In genomic region chr22:30883586-30884145, GRCh38 we compare ENCODE assay signal across 16 cellular contexts.
A peak's percentile ranks its signal among the peaks of the same experiment; 100 is the strongest.
DNase-seq lines count a peak whose midpoint lies in the region; ATAC-seq and TF ChIP-seq lines count a peak whose summit lies in the region.
"Had no signal": no experiment of that assay in that cellular context is flagged by ENCODE, and none has a peak within 500 bp of the region (broad histone marks: within the 10 kb centered on the region; RNA-seq: fewer than 3 reads in every experiment).

No MANE protein-coding gene starts in this region.

- TF ChIP-seq CTCF in left ventricle myocardium inferior (IDR thresholded peaks at IDR 0.05; ENCODE audit: borderline replicate concordance) = no peak
- TF ChIP-seq CTCF in nephron progenitor cell (IDR thresholded peaks at IDR 0.05) = no peak
- no peak for TF ChIP-seq CTCF in brain microvascular endothelial cell (IDR thresholded peaks at IDR 0.05; ENCODE audit: low read depth, low read length, missing control alignments)

- 91% methylated on average over 7 of the region's 7 CpGs for WGBS in right cardiac atrium

- H3K27me3 Mint-ChIP-seq in nephron progenitor cell (ENCODE audit: low read depth, poor library complexity) = peaks cover 8% of the 10 kb centered on the region
- H3K27me3 Mint-ChIP-seq: CD4-positive, alpha-beta T cell had no signal

- H3K36me3 ChIP-seq in left ventricle myocardium inferior (peaks cover 6% of the 10 kb centered on the region), BLaER1 (no peaks in the 10 kb centered on the region), brain microvascular endothelial cell (replicated peaks) (no peaks in the 10 kb centered on the region)
- H3K36me3 ChIP-seq: BLaER1 treated with 17β-estradiol and CSF1 and Interleukin-3, amounts not matched to agents 10 nM and 100 nM had no signal

- H3K4me2 ChIP-seq in BLaER1 = no peak overlapping the region
- H3K4me2 ChIP-seq: GM23338 had no signal

- no peaks in the 10 kb centered on the region for H3K36me3 Mint-ChIP-seq in nephron progenitor cell (ENCODE audit: low read depth)

- no peak overlapping the region for H3K9ac ChIP-seq in BLaER1
- H3K9ac ChIP-seq: BLaER1 treated with 17β-estradiol and CSF1 and Interleukin-3, amounts not matched to agents 10 nM and 100 nM had no signal

- H3K27ac ChIP-seq in left ventricle myocardium inferior (replicated peaks) = no peak overlapping the region
- peak overlapping the region; percentile 35; the same call in 1 of the 2 replicates for H3K27ac ChIP-seq in BLaER1
- no peak overlapping the region for H3K27ac ChIP-seq in right cardiac atrium (ENCODE audit: low read length)
- H3K27ac ChIP-seq in brain microvascular endothelial cell = no peak overlapping the region
- H3K27ac ChIP-seq: BLaER1 treated with 17β-estradiol and CSF1 and Interleukin-3, amounts not matched to agents 10 nM and 100 nM had no signal

- DNase-seq in Right ventricle myocardium inferior (ENCODE audit: missing footprints) (peak; percentile 49), left ventricle myocardium inferior (no peak), right cardiac atrium (peak in 2 of 3 donors; percentile 5), nephron progenitor cell (no peak), brain microvascular endothelial cell (no peak), HPDE6-E6E7 (ENCODE audit: extremely low spot score) (no peak)
- DNase-seq: 8988T; AML-193; Calu3; CD4-positive, alpha-beta T cell; DMS 273 treated with DMSO at 0.1 percent for 48 hours; H7 had no signal

- no peak for ATAC-seq in Right ventricle myocardium inferior
- no peak for ATAC-seq in right cardiac atrium
- no peak for ATAC-seq in activated CD4-positive, CD25-positive, alpha-beta regulatory T cell treated with anti-CD3 and anti-CD28 coated beads, Interleukin-2, amount 50 U/mL, for 24 hours
- ATAC-seq: GM23338 had no signal

- peaks cover 8% of the 10 kb centered on the region for H3K4me1 Mint-ChIP-seq in nephron progenitor cell

- in situ Hi-C loops in brain microvascular endothelial cell (cut with HindIII; ENCODE audit: low pct_ligation_motif_present, low sequenced_read_pairs) = no loop called here

- no peaks in the 10 kb centered on the region for H3K27me3 ChIP-seq in left ventricle myocardium inferior (ENCODE audit: low read depth)
- no peaks in the 10 kb centered on the region for H3K27me3 ChIP-seq in BLaER1
- H3K27me3 ChIP-seq in right cardiac atrium (ENCODE audit: control insufficient read depth, insufficient read depth) = no peaks in the 10 kb centered on the region
- H3K27me3 ChIP-seq in brain microvascular endothelial cell (replicated peaks) = no peaks in the 10 kb centered on the region
- H3K27me3 ChIP-seq: BLaER1 treated with 17β-estradiol and CSF1 and Interleukin-3, amounts not matched to agents 10 nM and 100 nM had no signal

- H3K27ac Mint-ChIP-seq in nephron progenitor cell = peak overlapping the region; percentile 32
- H3K27ac Mint-ChIP-seq: CD4-positive, alpha-beta T cell; GM23338 had no signal

- H3K4me1 ChIP-seq in left ventricle myocardium inferior = peaks cover 48% of the 10 kb centered on the region
- H3K4me1 ChIP-seq in BLaER1 = peaks cover 56% of the 10 kb centered on the region
- no peaks in the 10 kb centered on the region for H3K4me1 ChIP-seq in right cardiac atrium (ENCODE audit: control insufficient read depth, insufficient read depth, low read length)

- intact Hi-C loops in Right ventricle myocardium inferior (cut with DNase I) = loop anchor here (10.0 kb wide), 1 partner anchor 119 kb away; no protein-coding TSS in a partner anchor
- intact Hi-C loops in left ventricle myocardium inferior (cut with micrococcal nuclease) = no loop called here
- intact Hi-C loops in right cardiac atrium (cut with DNase I) = no loop called here

- H3K9me3 Mint-ChIP-seq in nephron progenitor cell = no peaks in the 10 kb centered on the region
- H3K9me3 Mint-ChIP-seq: CD4-positive, alpha-beta T cell; GM23338 had no signal

- H4K20me1 ChIP-seq in BLaER1 = no peaks in the 10 kb centered on the region

- no peak overlapping the region for H3K4me3 Mint-ChIP-seq in nephron progenitor cell
- H3K4me3 Mint-ChIP-seq: CD4-positive, alpha-beta T cell; GM23338 had no signal

- H3K4me3 ChIP-seq in left ventricle myocardium inferior = no peak overlapping the region
- H3K4me3 ChIP-seq in BLaER1 = no peak overlapping the region
- no peak overlapping the region for H3K4me3 ChIP-seq in right cardiac atrium (ENCODE audit: low read length)
- H3K4me3 ChIP-seq in brain microvascular endothelial cell (ENCODE audit: low read depth, low read length) = no peak overlapping the region
- H3K4me3 ChIP-seq: BLaER1 treated with 17β-estradiol and CSF1 and Interleukin-3, amounts not matched to agents 10 nM and 100 nM; GM23338 had no signal

- H3K9me3 ChIP-seq in left ventricle myocardium inferior (replicated peaks) = no peaks in the 10 kb centered on the region
- H3K9me3 ChIP-seq in BLaER1 = no peaks in the 10 kb centered on the region
- H3K9me3 ChIP-seq in right cardiac atrium (ENCODE audit: control insufficient read depth, low read length) = no peaks in the 10 kb centered on the region
- H3K9me3 ChIP-seq: BLaER1 treated with 17β-estradiol and CSF1 and Interleukin-3, amounts not matched to agents 10 nM and 100 nM had no signal

Comparison
In these comparisons a context has a peak if more than half of its experiments do, and no peak if none do; other contexts are left out.
1. DNase-seq: peak in Right ventricle myocardium inferior (single experiment) and right cardiac atrium (2 of 3); none in left ventricle myocardium inferior (single experiment), nephron progenitor cell (single experiment), brain microvascular endothelial cell (single experiment) and HPDE6-E6E7 (single experiment).